ENCODE assay signal across 8 cellular contexts in the genomic region with DNA sequence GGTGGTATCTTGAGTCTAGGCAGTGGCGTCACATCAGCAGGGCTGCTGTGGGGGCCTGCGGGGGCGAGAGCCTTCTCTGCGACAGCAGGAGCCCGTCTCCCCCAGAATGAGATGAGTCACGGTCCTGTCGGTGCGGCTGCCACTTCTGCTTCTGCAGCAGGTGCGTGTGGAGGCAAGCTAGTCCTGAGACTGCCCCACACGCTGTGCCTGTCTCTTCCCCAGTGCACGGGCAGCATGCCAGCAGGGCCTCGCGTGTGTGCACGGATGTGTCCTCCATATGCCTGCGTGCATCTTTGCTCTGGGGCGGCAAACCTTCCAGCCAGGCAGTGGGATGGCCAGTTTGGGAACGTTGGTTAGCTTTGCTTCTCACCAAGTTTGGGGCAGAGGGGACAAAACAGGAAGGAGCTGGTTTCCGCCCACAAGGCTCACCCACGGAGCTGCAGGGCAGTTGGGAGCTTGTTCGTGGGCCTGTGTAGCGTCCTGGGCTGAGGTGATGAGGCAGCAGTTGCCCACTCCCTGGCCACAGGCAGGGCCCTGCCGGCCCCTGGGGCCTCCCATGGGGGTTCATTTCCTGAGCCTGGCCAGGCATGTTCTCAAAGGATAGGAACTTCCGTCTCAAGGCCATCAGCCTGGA.
DNase-seq lines count a peak whose midpoint lies in the region; ATAC-seq and TF ChIP-seq lines count a peak whose summit lies in the region.

No MANE protein-coding gene starts in this region.

- H3K4me3 ChIP-seq in Peyer's patch, result peak overlapping the region in 2 of 4 donors; percentile 13 to 14

- ATAC-seq in GM18870 (IDR thresholded peaks at IDR 0.05; ENCODE audit: unreplicated experiment) (peak; percentile 78), HG03025 (IDR thresholded peaks at IDR 0.05; ENCODE audit: low FRiP score, unreplicated experiment) (peak; percentile 80), left cardiac atrium (peak; percentile 61 to 63)

- peak in 1 of 2 donors; percentile 8 for TF ChIP-seq POLR2A in Peyer's patch (IDR thresholded peaks at IDR 0.05)

- no peaks in the 10 kb centered on the region for H3K27me3 ChIP-seq in Peyer's patch

- H3K36me3 ChIP-seq in Peyer's patch, result peaks cover 0 to 70% (median 0%) of the 10 kb centered on the region in 3 donors

- DNase-seq in Peyer's patch, result peak; percentile 70 to 96 (median 93)
- peak; percentile 93 for DNase-seq in activated effector memory CD4-positive, alpha-beta T cell treated with anti-CD3 and anti-CD28 coated beads, Interleukin-2, amount 50 U/mL, for 16 hours
- peak; percentile 81 for DNase-seq in left cardiac atrium
- peak; percentile 36 to 66 (median 50) for DNase-seq in stimulated activated CD4-positive, alpha-beta T cell treated with anti-CD3 and anti-CD28 coated beads, Interleukin-1b, Interleukin-23, amount 100 ng/mL, for 24 hours (ENCODE audit: low read depth in 4 of 4, low spot score in 1 of 4)
- DNase-seq in iPS-NIHi11 (ENCODE audit: low spot score), result no peak
- no peak for DNase-seq in NCI-H82 (lab: John Stamatoyannopoulos, UW)

- TF ChIP-seq CTCF in Peyer's patch (IDR thresholded peaks at IDR 0.05), result no peak

- intact Hi-C loops in left cardiac atrium (cut with DNase I), result no loop called here

- H3K9me3 ChIP-seq in Peyer's patch, result no peaks in the 10 kb centered on the region

- peak overlapping the region; percentile 73 to 88 (median 82) for H3K27ac ChIP-seq in Peyer's patch

- H3K4me1 ChIP-seq in Peyer's patch, result peaks cover 0 to 38% (median 34%) of the 10 kb centered on the region in 4 donors

Comparison
In these comparisons a context has a peak if more than half of its experiments do, and no peak if none do; other contexts are left out.
1. DNase-seq: peak in Peyer's patch (3 of 3), activated effector memory CD4-positive, alpha-beta T cell treated with anti-CD3 and anti-CD28 coated beads, Interleukin-2, amount 50 U/mL, for 16 hours (single experiment), left cardiac atrium (single experiment) and stimulated activated CD4-positive, alpha-beta T cell treated with anti-CD3 and anti-CD28 coated beads, Interleukin-1b, Interleukin-23, amount 100 ng/mL, for 24 hours (4 of 4); none in iPS-NIHi11 (single experiment) and NCI-H82 (single experiment).
2. Peak in every context shown above with its lines, with median percentiles within 50 percentile points of each other: ATAC-seq.